In the genomic region with DNA sequence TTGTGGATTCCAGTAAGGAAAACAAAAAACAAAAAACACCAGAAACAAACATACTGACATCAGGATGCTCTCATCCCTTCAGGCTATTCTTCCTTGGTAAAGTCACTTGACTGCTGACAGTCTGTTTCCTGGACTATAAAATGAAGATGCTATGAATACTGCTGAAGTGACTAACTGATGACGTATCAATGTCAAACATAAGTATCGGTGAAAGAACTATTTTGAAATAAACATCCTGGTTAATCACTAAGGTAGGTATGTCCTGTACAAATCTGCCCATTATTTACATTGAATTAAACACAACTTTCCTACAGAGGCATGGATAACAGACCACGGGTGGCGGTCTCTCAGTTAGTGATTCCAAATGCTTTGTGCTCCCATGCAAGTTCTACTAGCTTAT, we compare ENCODE assay signal across 18 cellular contexts. TPM values are rescaled to one million over a fixed set of nuclear protein-coding genes. Genes with fewer than 3 reads are reported as not detected.
DNase-seq lines count a peak whose midpoint lies in the region; ATAC-seq and TF ChIP-seq lines count a peak whose summit lies in the region.
"Had no signal": no experiment of that assay in that cellular context is flagged by ENCODE, and none has a peak within 500 bp of the region (broad histone marks: within the 10 kb centered on the region; RNA-seq: fewer than 3 reads in every experiment).

No MANE protein-coding gene starts in this region.

- no peaks in the 10 kb centered on the region for H3K9me2 ChIP-seq in PC-3 (replicated peaks; ENCODE audit: low read length)

- H3K36me3 ChIP-seq in BJ (ENCODE audit: control insufficient read depth, insufficient read depth, low read length) (0 out of 2 replicates have a peak, but pooled peaks cover 6% of the 10 kb centered on the region), PC-3 (ENCODE audit: low read depth, low read length) (peaks cover 44% of the 10 kb centered on the region)

- peak overlapping the region; percentile 95 for H3K27ac ChIP-seq in PC-3 (ENCODE audit: low read length)
- H3K27ac ChIP-seq: ascending aorta; BLaER1 treated with 17β-estradiol and CSF1 and Interleukin-3, amounts not matched to agents 10 nM and 100 nM; left lung; right lobe of liver had no signal

- DNase-seq in BJ (ENCODE audit: low read depth) (peak; percentile 60), PC-3 (peak; percentile 96), choroid plexus epithelial cell (ENCODE audit: low read depth) (peak; percentile 79), kidney tubule cell (ENCODE audit: low spot score) (peak; percentile 63), KG1 (lab: John Stamatoyannopoulos, UW) (no peak), NCI-H526 (lab: John Stamatoyannopoulos, UW) (no peak), SKM-1 treated with dmso at 0.1 percent for 144 hours (lab: John Stamatoyannopoulos, UW; ENCODE audit: unreplicated experiment) (no peak), NCI-H1417 treated with DMSO at 0.1 percent for 48 hours (lab: John Stamatoyannopoulos, UW) (no peak)
- DNase-seq: DMS53; left lung; NCI-H1436; NCI-H345; NK-92 treated with Interleukin-12 subunit alpha and Interleukin-12 subunit beta, amount 100 ng/mL, for 24 hours; nucleus accumbens; right lobe of liver; Right ventricle myocardium superior had no signal

- peak; percentile 84 for ATAC-seq in PC-3
- ATAC-seq: left lung, right lobe of liver had no signal

- H3F3A ChIP-seq in PC-3 (ENCODE audit: low read length, unreplicated experiment): peaks cover 10% of the 10 kb centered on the region

- peak overlapping the region; percentile 74 for H3K9ac ChIP-seq in PC-3 (ENCODE audit: low read length)
- H3K9ac ChIP-seq: BLaER1 treated with 17β-estradiol and CSF1 and Interleukin-3, amounts not matched to agents 10 nM and 100 nM had no signal

- BruUV-seq in PC-3 (replicated peaks; lab: Mats Ljungman, UMichigan): no TSS peak

- no peak overlapping the region for H3K4me3 ChIP-seq in BJ (ENCODE audit: low read depth, low read length)
- 0 out of 2 replicates have a peak overlapping the region, but pooled peaks have one; percentile 4 for H3K4me3 ChIP-seq in PC-3 (ENCODE audit: low read length)
- H3K4me3 ChIP-seq in choroid plexus epithelial cell (ENCODE audit: low read depth, low read length): no peak overlapping the region
- H3K4me3 ChIP-seq: ascending aorta; BLaER1 treated with 17β-estradiol and CSF1 and Interleukin-3, amounts not matched to agents 10 nM and 100 nM; left lung; right lobe of liver had no signal

- POLR2A ChIA-PET in BJ (lab: Charles Lee) (interaction anchor here (0.6 kb wide), 1 partner anchor 45 kb away, joined by 3 read pairs; no protein-coding TSS in a partner anchor), PC-3 (lab: Charles Lee; ENCODE audit: unreplicated experiment) (interaction anchor here (0.6 kb wide), 1 partner anchor 115 kb away, joined by 3 read pairs; no protein-coding TSS in a partner anchor)

- no peak for TF ChIP-seq CTCF in BJ (IDR thresholded peaks at IDR 0.05; ENCODE audit: insufficient read depth, low read depth, low read length)
- no peak for TF ChIP-seq CTCF in PC-3 (conservative IDR thresholded peaks at IDR 0.05; ENCODE audit: low read depth, low read length)
- TF ChIP-seq CTCF in choroid plexus epithelial cell (conservative IDR thresholded peaks at IDR 0.05; ENCODE audit: low read depth, low read length): no peak

- peak overlapping the region; percentile 58 for H3K4me2 ChIP-seq in PC-3 (ENCODE audit: low read length)
- H3K4me2 ChIP-seq: BLaER1 treated with 17β-estradiol and CSF1 and Interleukin-3, amounts not matched to agents 10 nM and 100 nM had no signal

- H3K9me3 ChIP-seq in PC-3 (ENCODE audit: low read length): no peaks in the 10 kb centered on the region
- H3K9me3 ChIP-seq: ascending aorta; BLaER1 treated with 17β-estradiol and CSF1 and Interleukin-3, amounts not matched to agents 10 nM and 100 nM; left lung; right lobe of liver had no signal

- intact Hi-C loops in PC-3 (cut with micrococcal nuclease): loop anchor here (2.0 to 5.0 kb wide), 2 partner anchors 18 to 47 kb away; partner anchors contain the start of gene CHAC1

- peaks cover 9% of the 10 kb centered on the region for H3K79me2 ChIP-seq in PC-3 (ENCODE audit: low read length)

- CTCF ChIA-PET in BJ (lab: Yijun Ruan, JAX): interaction anchor here (0.8 to 1.2 kb wide), 5 partner anchors 12 to 93 kb away, joined by 3 to 5 read pairs (median 4); partner anchors contain the start of gene CHAC1
- CTCF ChIA-PET in PC-3 (lab: Charles Lee): interaction anchor here (0.8 kb wide), 1 partner anchor 57 kb away, joined by 3 read pairs; no protein-coding TSS in a partner anchor

- H3K27me3 ChIP-seq in BJ (ENCODE audit: control insufficient read depth, insufficient read depth, low read length) (no peaks in the 10 kb centered on the region), PC-3 (ENCODE audit: low read length) (no peaks in the 10 kb centered on the region)
- H3K27me3 ChIP-seq: ascending aorta; BLaER1 treated with 17β-estradiol and CSF1 and Interleukin-3, amounts not matched to agents 10 nM and 100 nM; left lung; right lobe of liver had no signal

- H2AFZ ChIP-seq in PC-3 (ENCODE audit: low read length): no peak overlapping the region

- H3K4me1 ChIP-seq in PC-3 (ENCODE audit: insufficient read depth, low read length): peaks cover 43% of the 10 kb centered on the region

- H4K20me1 ChIP-seq in PC-3 (ENCODE audit: low read length): no peaks in the 10 kb centered on the region

RNA-seq across cellular contexts. Expression of gene CHAC1, which starts 45.9 kb away (rescaled TPM):
- 107 and 155 TPM in 2 replicates for polyA plus RNA-seq in BJ (2011; rRNA removed)
- polyA minus RNA-seq in BJ (2011; rRNA and poly(A)+ RNA removed): 73.7 and 158 TPM in 2 replicates
- total RNA-seq in PC-3 (2014; rRNA removed): 6.2 and 13.3 TPM in 2 replicates

Comparison
In these comparisons a context has a peak if more than half of its experiments do, and no peak if none do; other contexts are left out.
1. DNase-seq: peak in BJ (single experiment), PC-3 (single experiment), choroid plexus epithelial cell (single experiment) and kidney tubule cell (single experiment); none in KG1 (single experiment), NCI-H526 (0 of 2), SKM-1 treated with dmso at 0.1 percent for 144 hours (single experiment) and NCI-H1417 treated with DMSO at 0.1 percent for 48 hours (single experiment).